In the genomic region with DNA sequence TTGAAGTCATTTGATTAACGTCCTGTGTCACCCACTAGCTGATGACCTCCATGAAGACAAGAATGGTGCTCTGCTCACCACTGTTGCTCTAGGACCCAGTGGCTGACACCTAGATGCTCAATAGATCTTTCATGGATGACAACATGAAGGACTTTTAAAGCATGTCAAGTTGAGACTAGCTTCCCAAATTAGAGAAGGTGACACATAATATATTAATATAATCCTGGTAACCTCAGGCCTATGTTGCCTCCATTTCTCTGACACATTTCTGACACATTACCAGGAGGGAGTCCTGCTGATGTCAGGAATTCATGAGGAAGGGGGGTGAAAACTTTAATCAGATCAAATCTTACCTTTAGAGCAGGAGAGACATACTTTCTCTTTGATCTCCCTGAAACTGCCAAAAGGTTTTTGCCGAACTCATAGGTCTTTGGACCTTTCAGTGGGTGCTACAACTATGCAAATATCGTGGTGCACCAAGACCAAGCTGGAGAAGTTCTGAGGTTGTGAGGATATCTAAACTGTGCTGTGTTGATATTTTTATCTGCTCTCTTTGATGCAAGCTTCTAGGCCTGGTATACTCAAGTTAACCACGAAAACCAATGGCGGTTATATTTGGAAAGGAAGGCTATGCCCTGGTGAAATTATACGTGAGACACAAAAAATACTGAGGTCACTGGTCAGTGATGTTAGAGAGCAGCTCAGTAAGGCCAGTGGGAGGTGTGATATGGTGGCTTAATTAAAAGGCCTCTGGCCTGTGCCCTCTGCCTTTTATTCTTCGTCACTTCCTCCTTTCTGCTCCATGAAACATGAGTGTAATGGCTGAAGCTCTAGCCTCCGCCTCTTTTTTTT, we compare ENCODE assay signal across 8 cellular contexts. TPM values are rescaled to one million over a fixed set of nuclear protein-coding genes. Genes with fewer than 3 reads are reported as not detected.
DNase-seq lines count a peak whose midpoint lies in the region; ATAC-seq, FAIRE-seq and TF ChIP-seq lines count a peak whose summit lies in the region.

No MANE protein-coding gene starts in this region.

- H4K20me1 ChIP-seq in K562 (replicated peaks; ENCODE audit: control insufficient read depth, insufficient read depth, low read length) (no peaks in the 10 kb centered on the region), GM23248 (ENCODE audit: insufficient read depth) (no peaks in the 10 kb centered on the region)

- peaks cover 7 to 14% of the 10 kb centered on the region in 2 experiments for H3K4me1 ChIP-seq in K562 (replicated peaks in 1 of 2; ENCODE audit: control insufficient read depth in 2 of 2, insufficient read depth in 2 of 2, low read length in 2 of 2)
- no peaks in the 10 kb centered on the region for H3K4me1 ChIP-seq in GM23248 (ENCODE audit: insufficient read depth)
- H3K4me1 ChIP-seq in suprapubic skin, result no peaks in the 10 kb centered on the region

- TF ChIP-seq POLR2A in K562 (conservative IDR thresholded peaks at IDR 0.05) (no peak), suprapubic skin (IDR thresholded peaks at IDR 0.05) (no peak)

- ATAC-seq in GM18498 (IDR thresholded peaks at IDR 0.05; ENCODE audit: unreplicated experiment) (peak; percentile 98), GM21423 (IDR thresholded peaks at IDR 0.05; ENCODE audit: unreplicated experiment) (peak; percentile 95), HG03520 (IDR thresholded peaks at IDR 0.05; ENCODE audit: unreplicated experiment) (peak; percentile 90), K562 (no peak; the same call in 2 of the 3 replicates)

- peak overlapping the region; percentile 80 for H2AFZ ChIP-seq in K562 (ENCODE audit: low read depth, low read length)
- H2AFZ ChIP-seq in GM23248, result no peak overlapping the region

- H3K9ac ChIP-seq in K562 (ENCODE audit: insufficient read depth in 1 of 2, low read depth in 2 of 2, low read length in 2 of 2) (no peak overlapping the region), GM23248 (no peak overlapping the region)

- TF ChIP-seq CTCF in K562 (IDR thresholded peaks at IDR 0.05 in 2 of 3, conservative IDR thresholded peaks at IDR 0.05 in 1 of 3; ENCODE audit: insufficient read depth in 2 of 3, low read depth in 1 of 3, low read length in 3 of 3) (no peak), suprapubic skin (IDR thresholded peaks at IDR 0.05) (no peak)

- in situ Hi-C loops in K562 (cut with MboI) (no loop called here), GM23248 (cut with MboI) (no loop called here)

- H3K27ac ChIP-seq in K562 (ENCODE audit: extremely low read depth, low read depth, low read length), result peak overlapping the region; percentile 12; the same call in 1 of the 3 replicates
- no peak overlapping the region for H3K27ac ChIP-seq in GM23248
- H3K27ac ChIP-seq in suprapubic skin, result no peak overlapping the region

- H3K27me3 ChIP-seq in K562 (ENCODE audit: control insufficient read depth in 2 of 2, insufficient read depth in 2 of 2, low read length in 2 of 2), result no peaks in the 10 kb centered on the region
- H3K27me3 ChIP-seq in GM23248 (replicated peaks; ENCODE audit: insufficient read depth), result no peaks in the 10 kb centered on the region
- peaks cover 2% of the 10 kb centered on the region for H3K27me3 ChIP-seq in suprapubic skin

- POLR2A ChIA-PET in K562 (lab: Yijun Ruan, JAX), result interaction anchor here (1.1 to 1.2 kb wide), 2 partner anchors 14 to 17 kb away, joined by 3 to 6 read pairs; no protein-coding TSS in a partner anchor

- H3K79me2 ChIP-seq in K562 (ENCODE audit: control insufficient read depth, insufficient read depth, low read length), result no peaks in the 10 kb centered on the region
- no peaks in the 10 kb centered on the region for H3K79me2 ChIP-seq in GM23248 (ENCODE audit: insufficient read depth)

- H3K4me3 ChIP-seq in K562, result no peak overlapping the region
- no peak overlapping the region for H3K4me3 ChIP-seq in GM23248
- H3K4me3 ChIP-seq in suprapubic skin, result no peak overlapping the region

- no TSS peak for BruUV-seq in K562 (replicated peaks; lab: Mats Ljungman, UMichigan)

- H3K9me3 ChIP-seq in K562 (replicated peaks; ENCODE audit: control insufficient read depth, insufficient read depth, low read depth, low read length) (no peaks in the 10 kb centered on the region), GM23248 (ENCODE audit: low read depth) (no peaks in the 10 kb centered on the region), suprapubic skin (no peaks in the 10 kb centered on the region)

- no peak for TF ChIP-seq EP300 in K562 (IDR thresholded peaks at IDR 0.05; ENCODE audit: low read length)
- TF ChIP-seq EP300 in suprapubic skin (IDR thresholded peaks at IDR 0.05), result no peak

- intact Hi-C loops in K562 (cut with micrococcal nuclease), result no loop called here

- no peaks in the 10 kb centered on the region for H3K36me3 ChIP-seq in K562 (ENCODE audit: control insufficient read depth, insufficient read depth, low read length)
- no peaks in the 10 kb centered on the region for H3K36me3 ChIP-seq in GM23248 (ENCODE audit: low read depth)
- H3K36me3 ChIP-seq in suprapubic skin, result no peaks in the 10 kb centered on the region

- H3K9me1 ChIP-seq in K562 (ENCODE audit: control insufficient read depth, insufficient read depth, low read length), result no peaks in the 10 kb centered on the region

- no peak overlapping the region for H3K4me2 ChIP-seq in K562 (ENCODE audit: insufficient read depth, low read length)
- no peak overlapping the region for H3K4me2 ChIP-seq in GM23248 (ENCODE audit: unreplicated experiment)

- no peaks in the 10 kb centered on the region for H3F3A ChIP-seq in GM23248 (ENCODE audit: insufficient read depth)

- no peaks in the 10 kb centered on the region for H3K9me2 ChIP-seq in GM23248 (ENCODE audit: insufficient read depth)

- DNase-seq in K562 (ENCODE audit: extremely low read depth in 1 of 4, low spot score in 3 of 4) (no peak), GM23248 (no peak), suprapubic skin (ENCODE audit: low spot score in 2 of 2) (no peak), retina (no peak)
- no peak for DNase-seq in stimulated activated CD8-positive, alpha-beta memory T cell treated with anti-CD3 and anti-CD28 coated beads, Interleukin-4, amount 100 ng/mL, for 48 hours

- CTCF ChIA-PET in K562 (lab: Yijun Ruan, JAX; ENCODE audit: low intra/inter-chr PET ratio), result no interaction called here

- 50% methylated on average over 7 of the region's 8 CpGs for WGBS in K562 (ENCODE audit: insufficient coverage, low coverage, missing lambda C conversion rate)
- WGBS in GM23248 (ENCODE audit: low coverage in 1 of 2, low lambda C conversion rate in 2 of 2, missing lambda C conversion rate in 2 of 2), 2 experiments, result 92% methylated on average over 8 of the region's 8 CpGs
- 83% methylated on average over 8 of the region's 8 CpGs for WGBS in suprapubic skin

- peak; percentile 6 for FAIRE-seq in K562 (lab: Jason Lieb, UNC)

- TF ChIP-seq RAD21 in K562 (CRISPR knock-in tag; conservative IDR thresholded peaks at IDR 0.05 in 1 of 2, IDR thresholded peaks at IDR 0.05 in 1 of 2), result no peak

TF ChIP-seq in K562, 482 proteins besides CTCF, POLR2A, EP300 and RAD21 (continues in another document):
- no peak for TF ChIP-seq ZNF699 (CRISPR knock-in tag; IDR thresholded peaks at IDR 0.05; ENCODE audit: insufficient replicate concordance)
- TF ChIP-seq, protein P1, sequence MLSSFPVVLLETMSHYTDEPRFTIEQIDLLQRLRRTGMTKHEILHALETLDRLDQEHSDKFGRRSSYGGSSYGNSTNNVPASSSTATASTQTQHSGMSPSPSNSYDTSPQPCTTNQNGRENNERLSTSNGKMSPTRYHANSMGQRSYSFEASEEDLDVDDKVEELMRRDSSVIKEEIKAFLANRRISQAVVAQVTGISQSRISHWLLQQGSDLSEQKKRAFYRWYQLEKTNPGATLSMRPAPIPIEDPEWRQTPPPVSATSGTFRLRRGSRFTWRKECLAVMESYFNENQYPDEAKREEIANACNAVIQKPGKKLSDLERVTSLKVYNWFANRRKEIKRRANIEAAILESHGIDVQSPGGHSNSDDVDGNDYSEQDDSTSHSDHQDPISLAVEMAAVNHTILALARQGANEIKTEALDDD (IDR thresholded peaks at IDR 0.05), result 0 out of 2 replicates have a peak, but pooled peaks have one; percentile 35

RNA-seq across cellular contexts. Expression of gene AMPD3, which starts 13.2 kb away (rescaled TPM):
- 55.3 and 77.7 TPM in 2 replicates for total RNA-seq in K562 (2011; cell fraction: chromatin; rRNA removed; ENCODE audit: low replicate concordance)
- 41.2 and 45.5 TPM in 2 replicates for total RNA-seq in K562 (2011; cell fraction: nucleolus; rRNA removed)
- total RNA-seq in K562 (2011; cell fraction: nucleoplasm; rRNA removed), result 42.5 and 52.8 TPM in 2 replicates
- 11.2 and 14.2 TPM in 2 replicates for total RNA-seq in K562 (2014; rRNA removed)
- 7.1 and 7.8 TPM in 2 replicates for total RNA-seq in K562 (2014; rRNA removed; fragmentation: Illumina TruSeq; extraction: Trizol)
- total RNA-seq in K562 (2015; rRNA removed; fragmentation: Illumina TruSeq; extraction: Trizol), result 6.1 and 7.2 TPM in 2 replicates
- total RNA-seq in K562 (2021), result 17.3 and 17.9 TPM in 2 replicates
- polyA plus RNA-seq in K562 (2011; rRNA removed), result 22.2 and 23.6 TPM in 2 replicates
- 17.5 and 39.4 TPM in 2 replicates for polyA plus RNA-seq in K562 (2011; cell fraction: cytosol; rRNA removed)
- polyA plus RNA-seq in K562 (2011; cell fraction: nucleus; rRNA removed), result 47.3 and 74.7 TPM in 2 replicates
- 10.7 and 13.0 TPM in 2 replicates for polyA plus RNA-seq in K562 (2012)
- 15.3 and 19.7 TPM in 2 replicates for polyA plus RNA-seq in K562 (2014; fragmentation: Illumina TruSeq; extraction: Trizol)
- 1 to 10 TPM; 4.4 to 6.0 TPM for polyA plus RNA-seq in K562 (2014; fragmentation: Nextera tagmentation; extraction: Ambion mirVana)
- polyA plus RNA-seq in K562 (2014; rRNA removed), result 12.8 and 13.4 TPM in 2 replicates
- 13.6 and 15.4 TPM in 2 replicates for polyA minus RNA-seq in K562 (2011; rRNA and poly(A)+ RNA removed)
- polyA minus RNA-seq in K562 (2011; cell fraction: cytosol; rRNA and poly(A)+ RNA removed), result 12.5 and 18.0 TPM in 2 replicates
- 30.7 and 31.7 TPM in 2 replicates for polyA minus RNA-seq in K562 (2011; cell fraction: nucleus; rRNA and poly(A)+ RNA removed)
- 4.9 and 6.4 TPM in 2 replicates for total RNA-seq in GM23248 (2014; rRNA removed; shearing (Covaris generic))
- 3.3 and 3.6 TPM in 2 replicates for polyA plus RNA-seq in GM23248 (2016; fragmentation: Nextera tagmentation; extraction: Ambion mirVana)
- 10 to 100 TPM; 23.5 to 51.7 (median 27.4) TPM for total RNA-seq in suprapubic skin
